ENCODE assay signal across 29 cellular contexts in genomic region chr7:1336509-1336908, GRCh38.
"Had no signal": no experiment of that assay in that cellular context is flagged by ENCODE, and none has a peak within 500 bp of the region (broad histone marks: within the 10 kb centered on the region; RNA-seq: fewer than 3 reads in every experiment).

No MANE protein-coding gene starts in this region.

- H3K4me3 ChIP-seq: colonic mucosa, coronary artery, dorsolateral prefrontal cortex, esophagus muscularis mucosa, esophagus squamous epithelium, gastrocnemius medialis, gastroesophageal sphincter, heart left ventricle, heart right ventricle, hepatocyte had no signal

- H3K9me3 ChIP-seq: colonic mucosa, gastrocnemius medialis had no signal

- H3K27ac Mint-ChIP-seq: dendritic cell treated with granulocyte-macrophage colony-stimulating factor and Interleukin-4, amounts not matched to agents 40 ng/mL and 50 ng/mL, for 4 days; effector memory CD8-positive, alpha-beta T cell; endodermal cell had no signal

- H3K4me3 Mint-ChIP-seq: dendritic cell treated with granulocyte-macrophage colony-stimulating factor and Interleukin-4, amounts not matched to agents 40 ng/mL and 50 ng/mL, for 4 days; effector memory CD8-positive, alpha-beta T cell; endodermal cell had no signal

- H2AFZ ChIP-seq: hepatocyte had no signal

- H3K79me2 ChIP-seq: hepatocyte had no signal

- DNase-seq: colonic mucosa; cortex of kidney; dermis blood vessel endothelial cell; dorsolateral prefrontal cortex; effector CD4-positive, alpha-beta T cell; effector CD8-positive, alpha-beta T cell; effector memory CD4-positive, alpha-beta T cell; effector memory CD8-positive, alpha-beta T cell; endodermal cell; erythroblast; esophagus squamous epithelium; foreskin fibroblast; foreskin keratinocyte; foreskin melanocyte; gastrocnemius medialis; glutamatergic neuron; head of caudate nucleus; heart left ventricle; heart right ventricle had no signal

- H3K4me1 Mint-ChIP-seq: endodermal cell had no signal

- ATAC-seq: effector memory CD8-positive, alpha-beta T cell; esophagus mucosa; foreskin keratinocyte; gastrocnemius medialis; gastroesophageal sphincter; heart left ventricle; heart right ventricle had no signal

- H3K4me2 ChIP-seq: hepatocyte had no signal

- H3K36me3 ChIP-seq: colonic mucosa, esophagus muscularis mucosa, esophagus squamous epithelium, gastrocnemius medialis, gastroesophageal sphincter, heart left ventricle, heart right ventricle had no signal

- H3K27ac ChIP-seq: colonic mucosa, coronary artery, dorsolateral prefrontal cortex, epithelial cell of prostate, esophagus muscularis mucosa, esophagus squamous epithelium, foreskin keratinocyte, gastrocnemius medialis, gastroesophageal sphincter, heart left ventricle, heart right ventricle, hepatocyte had no signal

- FAIRE-seq: endometrium, endothelial cell of umbilical vein, frontal cortex had no signal

- H3K4me1 ChIP-seq: colonic mucosa, esophagus muscularis mucosa, esophagus squamous epithelium, foreskin keratinocyte, gastrocnemius medialis, gastroesophageal sphincter, heart left ventricle, heart right ventricle had no signal
